In genomic region chrX:39418936-39419659, GRCh38 we compare ENCODE assay signal across 1 cellular context.
TF ChIP-seq lines count a peak whose summit lies in the region.

No MANE protein-coding gene starts in this region.

TF ChIP-seq in GM23338, 12 proteins besides CTCF, POLR2A, EP300 and RAD21 (continued from another document):
- TF ChIP-seq REST (IDR thresholded peaks at IDR 0.05; ENCODE audit: unreplicated experiment) (no peak), ETS1 (IDR thresholded peaks at IDR 0.05) (no peak), EZH2 (IDR thresholded peaks at IDR 0.05; ENCODE audit: low read depth, unreplicated experiment) (no peak), ZNF331 (CRISPR knock-in tag; IDR thresholded peaks at IDR 0.05; ENCODE audit: low read depth) (no peak), STAT1 (IDR thresholded peaks at IDR 0.05; ENCODE audit: unreplicated experiment) (no peak), JUNB (IDR thresholded peaks at IDR 0.05; ENCODE audit: unreplicated experiment) (no peak), POLR2AphosphoS5 (IDR thresholded peaks at IDR 0.05; ENCODE audit: low read depth) (no peak), EZH2phosphoT487 (IDR thresholded peaks at IDR 0.05; ENCODE audit: unreplicated experiment) (no peak), CREB1 (CRISPR knock-in tag; IDR thresholded peaks at IDR 0.05; ENCODE audit: low read depth) (no peak), NANOG (IDR thresholded peaks at IDR 0.05; ENCODE audit: borderline replicate concordance) (no peak)
TF ChIP-seq in GM23338: peak in this region for 0.
